ENCODE assay signal across 22 cellular contexts in the genomic region with DNA sequence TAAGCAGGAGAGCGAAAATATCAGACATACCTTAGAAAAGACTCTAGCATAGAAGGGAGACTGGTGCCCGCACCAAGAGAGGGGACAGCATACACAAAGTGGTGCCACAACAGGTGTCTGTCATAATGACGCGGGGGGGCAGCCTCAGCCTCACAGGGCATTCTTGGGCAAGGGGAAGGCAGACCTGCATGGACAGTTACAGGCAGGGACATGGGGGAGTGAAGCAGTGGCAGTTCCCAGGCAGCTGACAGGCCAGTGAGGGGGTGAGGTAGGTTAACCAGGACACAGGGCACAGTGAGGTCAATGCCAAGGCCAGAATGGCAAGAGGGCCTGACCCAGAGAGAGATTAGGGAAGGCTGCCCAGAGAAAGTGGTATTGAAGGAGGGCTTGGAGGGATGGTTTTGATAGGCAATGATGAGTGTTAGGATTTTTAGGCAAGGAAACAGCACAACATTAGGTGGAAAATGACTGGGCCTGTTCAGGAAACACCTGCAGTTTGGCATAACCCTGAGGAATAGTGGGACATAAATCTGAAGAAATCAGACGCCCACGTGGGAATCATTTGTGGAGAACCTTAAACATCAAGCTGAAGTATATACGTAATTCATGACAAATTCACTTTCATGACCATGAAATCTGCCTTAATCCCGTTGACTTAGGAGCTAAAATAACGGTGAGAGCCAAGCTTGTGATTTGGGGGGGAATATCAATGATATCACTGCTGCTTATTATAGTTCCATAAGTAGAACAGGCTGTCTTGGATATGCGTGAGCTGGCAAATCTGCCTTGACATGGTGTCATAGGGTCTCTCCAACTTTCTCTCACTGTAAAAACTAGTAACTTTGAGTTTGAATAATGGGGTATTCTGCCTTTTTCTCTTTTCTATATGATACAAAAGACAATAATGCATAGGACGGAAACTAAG. TPM values are rescaled to one million over a fixed set of nuclear protein-coding genes. Genes with fewer than 3 reads are reported as not detected.
DNase-seq lines count a peak whose midpoint lies in the region; ATAC-seq, FAIRE-seq and TF ChIP-seq lines count a peak whose summit lies in the region.
"Had no signal": no experiment of that assay in that cellular context is flagged by ENCODE, and none has a peak within 500 bp of the region (broad histone marks: within the 10 kb centered on the region; RNA-seq: fewer than 3 reads in every experiment).

No MANE protein-coding gene starts in this region.

- peaks cover 25% of the 10 kb centered on the region for H4K20me1 ChIP-seq in endothelial cell of umbilical vein (replicated peaks; ENCODE audit: control insufficient read depth, extremely low read depth, insufficient read depth, low read length)

- POLR2A ChIA-PET in endothelial cell of umbilical vein (lab: Charles Lee): interaction anchor here (0.5 to 1.9 kb wide), 5 partner anchors 9 to 138 kb away, joined by 3 to 6 read pairs (median 3); a partner anchor contains a TSS

- dilution Hi-C loops in endothelial cell of umbilical vein (cut with MboI; ENCODE audit: extremely low pct_ligation_motif_present, low sequenced_read_pairs): loop anchor here (10.0 kb wide), 1 partner anchor 68 kb away; no protein-coding TSS in a partner anchor

- DNase-seq in Right ventricle myocardium inferior (ENCODE audit: missing footprints): no peak
- DNase-seq in right atrium auricular region (ENCODE audit: low spot score): no peak
- DNase-seq in endothelial cell of umbilical vein (ENCODE audit: low read depth, low spot score): peak; percentile 69
- peak; percentile 26 for DNase-seq in myocyte (ENCODE audit: low read depth)
- DNase-seq in testis: peak; percentile 80
- no peak for DNase-seq in NCI-H2171 (lab: John Stamatoyannopoulos, UW)
- DNase-seq in DMS79 treated with DMSO at 0.1 percent for 48 hours (lab: John Stamatoyannopoulos, UW): no peak
- DNase-seq in COR-L47 (lab: John Stamatoyannopoulos, UW): no peak
- DNase-seq: activated CD4-positive, alpha-beta T cell treated with anti-CD3 and anti-CD28 coated beads for 36 hours; activated T-cell treated with anti-CD3 and anti-CD28 coated beads, Interleukin-2, amount 50 U/mL, for 24 hours; BE2C; effector CD8-positive, alpha-beta T cell; KG1; natural killer cell; NCI-H146; NCI-H510A treated with DMSO at 0.1 percent for 48 hours; Peyer's patch had no signal

- no peaks in the 10 kb centered on the region for H3K9me1 ChIP-seq in endothelial cell of umbilical vein (replicated peaks; ENCODE audit: control insufficient read depth, extremely low read depth, insufficient read depth, low read length)

- H2AFZ ChIP-seq in endothelial cell of umbilical vein (ENCODE audit: low read depth, low read length): no peak overlapping the region
- H2AFZ ChIP-seq: parathyroid adenoma had no signal

- BruUV-seq in endothelial cell of umbilical vein (replicated peaks; lab: Mats Ljungman, UMichigan): no TSS peak

- CTCF ChIA-PET in endothelial cell of umbilical vein (lab: Charles Lee): interaction anchor here (0.9 to 2.3 kb wide), 10 partner anchors 9 to 328 kb away, joined by 3 to 7 read pairs (median 4); a partner anchor contains a TSS

- WGBS in testis, 2 donors: 60 to 79% methylated on average over 11 of the region's 11 CpGs

- no peaks in the 10 kb centered on the region for H3K36me3 ChIP-seq in right atrium auricular region
- H3K36me3 ChIP-seq in endothelial cell of umbilical vein (ENCODE audit: control insufficient read depth in 2 of 2, extremely low read depth in 1 of 2, insufficient read depth in 2 of 2, low read length in 2 of 2): no peaks in the 10 kb centered on the region
- H3K36me3 ChIP-seq in testis (ENCODE audit: low read depth, missing control alignments): no peaks in the 10 kb centered on the region
- H3K36me3 ChIP-seq: BE2C, Peyer's patch, vagina had no signal

- H3K79me2 ChIP-seq in endothelial cell of umbilical vein (ENCODE audit: control insufficient read depth, insufficient read depth, low read length): peaks cover 99% of the 10 kb centered on the region
- H3K79me2 ChIP-seq: parathyroid adenoma had no signal

- no peak overlapping the region for H3K9ac ChIP-seq in endothelial cell of umbilical vein (replicated peaks; ENCODE audit: extremely low read depth, insufficient read depth, low read length)
- H3K9ac ChIP-seq: parathyroid adenoma had no signal

- no peak overlapping the region for H3K4me2 ChIP-seq in endothelial cell of umbilical vein (ENCODE audit: insufficient read depth, low read length)
- H3K4me2 ChIP-seq: A549 had no signal

- H3K27ac ChIP-seq in right atrium auricular region: no peak overlapping the region
- H3K27ac ChIP-seq in endothelial cell of umbilical vein (ENCODE audit: insufficient read depth, low read depth, low read length): peak overlapping the region; percentile 25
- peak overlapping the region; percentile 25 for H3K27ac ChIP-seq in testis
- H3K27ac ChIP-seq: A549, parathyroid adenoma, Peyer's patch, vagina had no signal

- peak; percentile 17 for ATAC-seq in Right ventricle myocardium inferior
- ATAC-seq: activated CD4-positive, alpha-beta T cell treated with anti-CD3 and anti-CD28 coated beads for 36 hours; natural killer cell; sciatic nerve had no signal

- H3K4me3 ChIP-seq in right atrium auricular region (no peak overlapping the region), endothelial cell of umbilical vein (replicated peaks in 1 of 3; ENCODE audit: insufficient read depth in 1 of 3, low read depth in 1 of 3, low read length in 3 of 3) (no peak overlapping the region), testis (no peak overlapping the region)
- H3K4me3 ChIP-seq: A549, Peyer's patch, vagina had no signal

- FAIRE-seq in endothelial cell of umbilical vein (lab: Jason Lieb, UNC): no peak
- FAIRE-seq: A549, H1 had no signal

- no peaks in the 10 kb centered on the region for H3K27me3 ChIP-seq in right atrium auricular region
- no peaks in the 10 kb centered on the region for H3K27me3 ChIP-seq in endothelial cell of umbilical vein (ENCODE audit: control insufficient read depth in 2 of 2, insufficient read depth in 2 of 2, low read length in 2 of 2)
- no peaks in the 10 kb centered on the region for H3K27me3 ChIP-seq in testis
- H3K27me3 ChIP-seq: Peyer's patch, vagina had no signal

- no peak for TF ChIP-seq CTCF in right atrium auricular region (IDR thresholded peaks at IDR 0.05)
- no peak for TF ChIP-seq CTCF in endothelial cell of umbilical vein (IDR thresholded peaks at IDR 0.05; ENCODE audit: extremely low read depth in 1 of 2, insufficient read depth in 1 of 2, low read depth in 1 of 2, low read length in 2 of 2)
- no peak for TF ChIP-seq CTCF in testis (IDR thresholded peaks at IDR 0.05)

- intact Hi-C loops in Right ventricle myocardium inferior (cut with DNase I) (no loop called here), endothelial cell of umbilical vein (cut with micrococcal nuclease) (no loop called here), testis (cut with DNase I; ENCODE audit: low total_unique reads) (no loop called here)

- peaks cover 0 to 6% of the 10 kb centered on the region in 2 donors for H3K4me1 ChIP-seq in right atrium auricular region
- peaks cover 45% of the 10 kb centered on the region for H3K4me1 ChIP-seq in endothelial cell of umbilical vein (ENCODE audit: control insufficient read depth, extremely low read depth, insufficient read depth, low read length)
- peaks cover 6% of the 10 kb centered on the region for H3K4me1 ChIP-seq in testis
- H3K4me1 ChIP-seq: BE2C, parathyroid adenoma, Peyer's patch had no signal

- H3K9me3 ChIP-seq in right atrium auricular region (no peaks in the 10 kb centered on the region), endothelial cell of umbilical vein (replicated peaks; ENCODE audit: control insufficient read depth, insufficient read depth, low read length) (no peaks in the 10 kb centered on the region), testis (no peaks in the 10 kb centered on the region)
- H3K9me3 ChIP-seq: A549, BE2C, Peyer's patch, vagina had no signal

- TF ChIP-seq POLR2A in endothelial cell of umbilical vein (IDR thresholded peaks at IDR 0.05; ENCODE audit: low read depth, low read length): no peak
- no peak for TF ChIP-seq POLR2A in testis (IDR thresholded peaks at IDR 0.05)

TF ChIP-seq in endothelial cell of umbilical vein, 7 proteins besides CTCF, POLR2A, EP300 and RAD21:
- no peak for TF ChIP-seq EZH2 (IDR thresholded peaks at IDR 0.05; ENCODE audit: borderline replicate concordance, low read depth, low read length, severe bottlenecking)
- TF ChIP-seq MYC (IDR thresholded peaks at IDR 0.05; ENCODE audit: low read depth, low read length): no peak
- TF ChIP-seq, protein P1, sequence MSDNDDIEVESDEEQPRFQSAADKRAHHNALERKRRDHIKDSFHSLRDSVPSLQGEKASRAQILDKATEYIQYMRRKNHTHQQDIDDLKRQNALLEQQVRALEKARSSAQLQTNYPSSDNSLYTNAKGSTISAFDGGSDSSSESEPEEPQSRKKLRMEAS (IDR thresholded peaks at IDR 0.05; ENCODE audit: insufficient read depth, insufficient read length): no peak
- TF ChIP-seq GATA2 (IDR thresholded peaks at IDR 0.05; ENCODE audit: insufficient read depth, insufficient read length, low read depth, low read length): no peak
- TF ChIP-seq JUN (IDR thresholded peaks at IDR 0.05; ENCODE audit: borderline replicate concordance, insufficient read depth, insufficient read length, low read depth): no peak
- no peak for TF ChIP-seq FOS (IDR thresholded peaks at IDR 0.05; ENCODE audit: borderline replicate concordance, insufficient read depth, low read length)
- no peak for TF ChIP-seq POLR2AphosphoS5 (IDR thresholded peaks at IDR 0.05; ENCODE audit: insufficient read depth, low read depth, low read length)

RNA-seq across cellular contexts. Expression of a gene that starts 8.9 kb away (rescaled TPM):
- total RNA-seq in Right ventricle myocardium inferior (23.0 TPM), right atrium auricular region (10 to 100 TPM in 1 of 2 donors, 1 to 10 TPM in 1; 8.4 to 27.2 TPM), endothelial cell of umbilical vein (88.9 and 93.0 TPM in 2 replicates), myocyte (17.8 and 19.0 TPM in 2 replicates), testis (10 to 100 TPM; 42.2 to 59.2 TPM)
- polyA plus RNA-seq in endothelial cell of umbilical vein (18.5 and 23.1 TPM in 2 replicates), testis (ENCODE audit: insufficient read depth, low read depth, low replicate concordance) (14.8 TPM)
- 18.2 and 18.3 TPM in 2 replicates for polyA plus RNA-seq in endothelial cell of umbilical vein (2011; cell fraction: cytosol; rRNA removed)
- polyA plus RNA-seq in endothelial cell of umbilical vein (2011; cell fraction: nucleus; rRNA removed): 35.6 and 36.4 TPM in 2 replicates
- polyA plus RNA-seq in endothelial cell of umbilical vein (2012): 22.8 and 30.2 TPM in 2 replicates
- polyA minus RNA-seq in endothelial cell of umbilical vein: 114 and 116 TPM in 2 replicates
- polyA minus RNA-seq in endothelial cell of umbilical vein (2011; cell fraction: cytosol; rRNA and poly(A)+ RNA removed): 22.9 TPM
- 109 and 123 TPM in 2 replicates for polyA minus RNA-seq in endothelial cell of umbilical vein (2011; cell fraction: nucleus; rRNA and poly(A)+ RNA removed)
- polyA plus RNA-seq in myocyte (2012): 26.2 TPM

Comparison
In these comparisons a context has a peak if more than half of its experiments do, and no peak if none do; other contexts are left out.
1. DNase-seq: peak in endothelial cell of umbilical vein (single experiment), myocyte (single experiment) and testis (single experiment); none in Right ventricle myocardium inferior (single experiment), right atrium auricular region (single experiment), NCI-H2171 (single experiment), DMS79 treated with DMSO at 0.1 percent for 48 hours (single experiment) and COR-L47 (single experiment).
2. H3K27ac ChIP-seq: peak in endothelial cell of umbilical vein (single experiment) and testis (2 of 2); none in right atrium auricular region (0 of 2).